In the genomic region with DNA sequence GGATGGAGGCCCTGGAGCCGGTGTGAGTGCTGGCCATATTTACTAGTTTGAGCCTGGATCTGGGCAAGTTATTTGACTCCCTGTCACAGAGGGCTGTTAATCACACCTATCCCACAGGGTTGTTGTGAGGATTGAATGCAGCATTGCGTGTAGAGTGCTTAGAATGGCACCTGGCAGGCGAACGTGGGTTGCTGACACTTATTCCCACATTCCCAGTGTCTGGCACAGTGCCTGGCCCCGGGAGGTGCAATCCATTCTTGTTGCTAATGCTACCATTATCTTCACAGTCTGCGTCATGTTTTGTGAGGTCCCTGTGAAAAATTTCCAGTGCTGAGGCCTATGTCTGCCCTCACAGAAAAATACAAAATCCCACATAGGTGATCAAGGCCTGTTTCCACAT, we compare ENCODE assay signal across 8 cellular contexts.
DNase-seq lines count a peak whose midpoint lies in the region; ATAC-seq and TF ChIP-seq lines count a peak whose summit lies in the region.
"Had no signal": no experiment of that assay in that cellular context is flagged by ENCODE, and none has a peak within 500 bp of the region (broad histone marks: within the 10 kb centered on the region; RNA-seq: fewer than 3 reads in every experiment).

No MANE protein-coding gene starts in this region.

- peaks cover 3% of the 10 kb centered on the region for H3K4me1 ChIP-seq in smooth muscle cell (ENCODE audit: low read depth)

- H3K9ac ChIP-seq in smooth muscle cell (ENCODE audit: low read depth) = no peak overlapping the region

- ATAC-seq in GM19351 (IDR thresholded peaks at IDR 0.05; ENCODE audit: unreplicated experiment) = no peak
- no peak for ATAC-seq in GM19463 (IDR thresholded peaks at IDR 0.05; ENCODE audit: unreplicated experiment)
- ATAC-seq in GM18505 (IDR thresholded peaks at IDR 0.05; ENCODE audit: unreplicated experiment) = no peak

- H2AFZ ChIP-seq in smooth muscle cell (ENCODE audit: low read depth) = no peak overlapping the region

- H3K4me3 ChIP-seq in smooth muscle cell = no peak overlapping the region

- H3K36me3 ChIP-seq in smooth muscle cell (ENCODE audit: low read depth) = no peaks in the 10 kb centered on the region

- H3K27ac ChIP-seq in smooth muscle cell (ENCODE audit: low read depth) = peak overlapping the region; percentile 49

- TF ChIP-seq CTCF in smooth muscle cell (IDR thresholded peaks at IDR 0.05; ENCODE audit: borderline replicate concordance, insufficient read depth, poor library complexity, severe bottlenecking) = no peak

- no peak for TF ChIP-seq POLR2A in GM18505 (IDR thresholded peaks at IDR 0.05; ENCODE audit: borderline replicate concordance, extremely low read depth, insufficient read depth, insufficient read length)

- DNase-seq in HS-27A (ENCODE audit: low read depth) (peak; percentile 42), SHP77 (lab: John Stamatoyannopoulos, UW) (peak; percentile 94), glomerular visceral epithelial cell (ENCODE audit: extremely low spot score) (peak; percentile 99), smooth muscle cell (lab: John Stamatoyannopoulos, UW; ENCODE audit: unreplicated experiment) (no peak)
- DNase-seq: naive B cell had no signal

- no peaks in the 10 kb centered on the region for H3K9me3 ChIP-seq in smooth muscle cell (replicated peaks; ENCODE audit: low read depth)

- 55% methylated on average over 6 of the region's 6 CpGs for WGBS in smooth muscle cell (ENCODE audit: low lambda C conversion rate)

- no peak overlapping the region for H3K4me2 ChIP-seq in smooth muscle cell

- H3K79me2 ChIP-seq in smooth muscle cell (ENCODE audit: low read depth) = no peaks in the 10 kb centered on the region

- no peaks in the 10 kb centered on the region for H4K20me1 ChIP-seq in smooth muscle cell (ENCODE audit: low read depth)

- no peaks in the 10 kb centered on the region for H3F3A ChIP-seq in smooth muscle cell (ENCODE audit: low read depth)

- H3K27me3 ChIP-seq in smooth muscle cell (ENCODE audit: low read depth) = no peaks in the 10 kb centered on the region
